8 cellular contexts compared by ENCODE assay signal in the genomic region with DNA sequence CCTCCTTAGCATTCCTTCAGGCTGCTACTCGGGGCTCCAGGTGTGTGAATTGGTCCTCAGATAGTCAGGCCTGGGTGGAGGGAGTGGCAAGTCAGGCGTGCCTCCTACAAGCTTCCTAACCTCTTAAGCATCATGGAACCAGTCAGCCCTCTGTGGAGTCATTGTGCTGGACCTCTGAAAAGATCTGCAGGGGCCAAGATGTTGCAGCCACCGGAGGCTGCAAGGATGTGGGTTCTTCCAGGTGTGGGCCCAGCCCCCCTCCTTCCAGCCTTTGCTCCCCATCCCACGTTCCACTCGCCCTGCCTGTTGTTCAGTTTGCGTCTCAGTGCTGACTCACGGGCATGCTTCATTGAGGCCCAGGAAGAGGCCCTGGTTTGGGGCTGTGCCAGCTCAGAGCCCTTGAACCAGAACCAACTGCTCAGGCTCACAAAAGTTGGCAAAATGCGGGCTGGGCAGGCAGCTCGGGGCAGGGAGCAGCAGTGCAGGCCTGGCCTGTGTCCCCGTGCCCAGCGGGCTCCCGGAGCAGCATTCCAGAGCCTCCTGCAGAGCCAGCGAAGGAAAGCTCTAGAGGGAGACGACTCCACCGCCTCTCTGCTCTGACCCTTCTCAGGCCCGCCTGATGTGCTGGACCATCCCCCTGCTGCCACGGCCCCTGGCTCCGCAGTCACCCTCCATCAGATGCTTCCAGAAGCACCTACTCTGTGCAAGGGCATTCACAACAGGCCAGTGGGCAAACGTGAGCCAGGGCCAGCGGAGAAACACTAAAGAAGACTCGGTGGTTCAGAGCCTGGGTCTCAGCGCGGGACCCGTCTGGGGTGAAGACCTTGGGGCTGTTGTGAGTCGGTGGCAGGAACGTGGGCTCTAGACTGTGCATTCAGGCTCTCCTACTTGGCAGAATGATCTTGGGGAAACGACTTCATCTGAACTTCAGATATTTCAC. TPM values are rescaled to one million over a fixed set of nuclear protein-coding genes. Genes with fewer than 3 reads are reported as not detected.
DNase-seq lines count a peak whose midpoint lies in the region; ATAC-seq and TF ChIP-seq lines count a peak whose summit lies in the region.

No MANE protein-coding gene starts in this region.

- H3K4me1 ChIP-seq in adrenal gland (replicated peaks in 1 of 2) = peaks cover 36 to 79% of the 10 kb centered on the region in 2 donors
- H3K4me1 ChIP-seq in left ventricle myocardium inferior = peaks cover 99% of the 10 kb centered on the region
- peaks cover 53% of the 10 kb centered on the region for H3K4me1 ChIP-seq in skeletal muscle satellite cell (ENCODE audit: control insufficient read depth, insufficient read depth, low read length)

- H3K27ac ChIP-seq in adrenal gland = peak overlapping the region; percentile 37 to 93 (median 77)
- peak overlapping the region; percentile 94 for H3K27ac ChIP-seq in left ventricle myocardium inferior (replicated peaks)

- no peaks in the 10 kb centered on the region for H3K9me3 ChIP-seq in adrenal gland (replicated peaks in 1 of 3)
- no peaks in the 10 kb centered on the region for H3K9me3 ChIP-seq in left ventricle myocardium inferior (replicated peaks)
- H3K9me3 ChIP-seq in skeletal muscle satellite cell (replicated peaks; ENCODE audit: low read length) = no peaks in the 10 kb centered on the region

- peak; percentile 76 for DNase-seq in DMS79 treated with DMSO at 0.1 percent for 48 hours (lab: John Stamatoyannopoulos, UW)
- peak; percentile 99 for DNase-seq in HS-5 (ENCODE audit: low read depth)
- DNase-seq in SW480 (ENCODE audit: low spot score) = peak; percentile 59
- DNase-seq in adrenal gland = peak; percentile 96 to 99 (median 98)
- peak; percentile 82 for DNase-seq in left ventricle myocardium inferior

- peak in 1 of 2 donors; percentile 77 for TF ChIP-seq POLR2A in adrenal gland (IDR thresholded peaks at IDR 0.05)

- H3K4me3 ChIP-seq in adrenal gland (no peak overlapping the region), left ventricle myocardium inferior (peak overlapping the region; percentile 50), skeletal muscle satellite cell (ENCODE audit: low read length) (peak overlapping the region; percentile 55)

- intact Hi-C loops in adrenal gland (cut with DNase I) = loop anchor here in 1 of 2 donors (10.0 kb wide), 1 partner anchor 54 kb away; no protein-coding TSS in a partner anchor
- intact Hi-C loops in left ventricle myocardium inferior (cut with micrococcal nuclease) = loop anchor here (5.0 to 10.0 kb wide), 2 partner anchors 64 to 107 kb away; no protein-coding TSS in a partner anchor

- peak overlapping the region; percentile 68 for H3K9ac ChIP-seq in skeletal muscle satellite cell (ENCODE audit: low read depth, low read length)

- no peak for TF ChIP-seq CTCF in adrenal gland (IDR thresholded peaks at IDR 0.05)
- TF ChIP-seq CTCF in left ventricle myocardium inferior (IDR thresholded peaks at IDR 0.05; ENCODE audit: borderline replicate concordance) = no peak

- WGBS in adrenal gland, 4 donors = 35 to 41% (median 37%) methylated on average over 16 to 27 of the region's 27 CpGs

- peak overlapping the region; percentile 82 for H3K4me2 ChIP-seq in skeletal muscle satellite cell (ENCODE audit: low read length)

- H3K27me3 ChIP-seq in adrenal gland (no peaks in the 10 kb centered on the region), left ventricle myocardium inferior (ENCODE audit: low read depth) (no peaks in the 10 kb centered on the region), skeletal muscle satellite cell (ENCODE audit: control insufficient read depth, insufficient read depth, low read length) (no peaks in the 10 kb centered on the region)

- ATAC-seq in HG03139 (IDR thresholded peaks at IDR 0.05; ENCODE audit: unreplicated experiment) = no peak
- ATAC-seq in GM21360 (IDR thresholded peaks at IDR 0.05; ENCODE audit: unreplicated experiment) = no peak

- H3K36me3 ChIP-seq in adrenal gland (replicated peaks in 1 of 2) (no peaks in the 10 kb centered on the region), left ventricle myocardium inferior (peaks cover 7% of the 10 kb centered on the region), skeletal muscle satellite cell (ENCODE audit: insufficient read depth, low read length) (peaks cover 9% of the 10 kb centered on the region)

RNA-seq across cellular contexts. Expression of a gene that starts 7.5 kb away (rescaled TPM):
- total RNA-seq in adrenal gland (10 to 100 TPM; 15.9 to 46.0 (median 23.4) TPM), left ventricle myocardium inferior (97.9 TPM)
- 10 to 100 TPM; 11.8 to 18.9 (median 12.1) TPM for polyA plus RNA-seq in adrenal gland
- 0.76 TPM in 1 of 2 replicates, not detected in the other for total RNA-seq in skeletal muscle satellite cell (2012; rRNA removed)

RNA-seq across cellular contexts. Expression of a gene that starts 39.3 kb away (rescaled TPM):
- 10 to 100 TPM in 2 of 8 donors, 1 to 10 TPM in 6; 5.9 to 15.1 (median 8.7) TPM for total RNA-seq in adrenal gland
- polyA plus RNA-seq in adrenal gland = 10 to 100 TPM in 1 of 3 donors, 1 to 10 TPM in 2; 4.5 to 10.5 (median 6.9) TPM
- total RNA-seq in left ventricle myocardium inferior = 6.7 TPM
- total RNA-seq in skeletal muscle satellite cell (2012; rRNA removed) = 9.4 and 12.7 TPM in 2 replicates

Comparison
In these comparisons a context has a peak if more than half of its experiments do, and no peak if none do; other contexts are left out.
1. H3K4me3 ChIP-seq: peak in left ventricle myocardium inferior (single experiment) and skeletal muscle satellite cell (single experiment); none in adrenal gland (0 of 4).
2. Peak in every context shown above with its lines, with median percentiles within 50 percentile points of each other: DNase-seq.